ENCODE assay signal across 1 cellular context in genomic region chr6:169166896-169167580, GRCh38.
TF ChIP-seq lines count a peak whose summit lies in the region.

No MANE protein-coding gene starts in this region.

TF ChIP-seq in IMR-90, 13 proteins besides CTCF, POLR2A, EP300 and RAD21 (continued from another document):
- TF ChIP-seq CEBPB (IDR thresholded peaks at IDR 0.05; ENCODE audit: low read depth, low read length) = no peak
- no peak for TF ChIP-seq SMC3 (IDR thresholded peaks at IDR 0.05; ENCODE audit: low read depth, low read length)
- no peak for TF ChIP-seq FOS (IDR thresholded peaks at IDR 0.05; ENCODE audit: low read depth, low read length)
- TF ChIP-seq MAFK (IDR thresholded peaks at IDR 0.05; ENCODE audit: low read depth, low read length) = no peak
- no peak for TF ChIP-seq MXI1 (IDR thresholded peaks at IDR 0.05; ENCODE audit: borderline replicate concordance, low read depth, low read length)
- TF ChIP-seq RFX5 (IDR thresholded peaks at IDR 0.05; ENCODE audit: low read depth, low read length) = no peak
- TF ChIP-seq MAZ (IDR thresholded peaks at IDR 0.05; ENCODE audit: borderline replicate concordance, low read depth, low read length) = no peak
- TF ChIP-seq USF2 (IDR thresholded peaks at IDR 0.05; ENCODE audit: low read depth, low read length) = no peak
